Comparison of ENCODE assay signal across 18 cellular contexts in the genomic region with DNA sequence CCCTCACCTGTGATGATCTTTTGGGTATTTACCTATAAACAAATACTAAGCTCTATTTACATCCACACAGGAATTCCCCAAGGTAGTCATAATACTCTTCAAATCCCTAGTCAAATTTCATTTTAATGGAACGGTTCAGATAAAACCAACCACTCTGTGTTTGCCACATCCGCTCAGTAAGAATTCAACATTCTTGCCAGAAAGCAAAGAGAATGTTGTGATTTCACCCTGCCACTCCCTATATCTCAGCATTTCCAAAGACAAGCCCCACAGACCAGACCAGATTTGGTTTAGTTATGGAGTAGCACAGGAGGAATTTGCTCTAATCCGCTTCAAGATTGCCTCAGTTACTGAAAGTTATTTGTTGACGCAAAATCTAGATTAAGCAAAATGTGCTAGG.
DNase-seq lines count a peak whose midpoint lies in the region; ATAC-seq and TF ChIP-seq lines count a peak whose summit lies in the region.
"Had no signal": no experiment of that assay in that cellular context is flagged by ENCODE, and none has a peak within 500 bp of the region (broad histone marks: within the 10 kb centered on the region; RNA-seq: fewer than 3 reads in every experiment).

No MANE protein-coding gene starts in this region.

- H3K27ac Mint-ChIP-seq in chondrocyte (ENCODE audit: unreplicated experiment) (peak overlapping the region; percentile 65), glutamatergic neuron (ENCODE audit: unreplicated experiment) (no peak overlapping the region)

- no peaks in the 10 kb centered on the region for H3K9me3 Mint-ChIP-seq in chondrocyte (ENCODE audit: low read depth)
- H3K9me3 Mint-ChIP-seq in glutamatergic neuron (ENCODE audit: unreplicated experiment), result peaks cover 2% of the 10 kb centered on the region
- H3K9me3 Mint-ChIP-seq: activated naive CD4-positive, alpha-beta T cell treated with anti-CD3 and anti-CD28 coated beads, Interleukin-2, amount 50 U/mL, for 24 hours had no signal

- H3K36me3 Mint-ChIP-seq in chondrocyte (ENCODE audit: low read depth) (no peaks in the 10 kb centered on the region), glutamatergic neuron (ENCODE audit: unreplicated experiment) (no peaks in the 10 kb centered on the region)
- H3K36me3 Mint-ChIP-seq: activated naive CD4-positive, alpha-beta T cell treated with anti-CD3 and anti-CD28 coated beads, Interleukin-2, amount 50 U/mL, for 24 hours had no signal

- H3K4me1 ChIP-seq in lower lobe of right lung, result peaks cover 20% of the 10 kb centered on the region

- H3K36me3 ChIP-seq in lower lobe of right lung, result no peaks in the 10 kb centered on the region
- H3K36me3 ChIP-seq: BE2C, heart right ventricle, ovary, uterus, WERI-Rb-1 had no signal

- no peaks in the 10 kb centered on the region for H3K9me3 ChIP-seq in lower lobe of right lung
- H3K9me3 ChIP-seq: BE2C, heart right ventricle, ovary, uterus had no signal

- ATAC-seq in lower lobe of right lung, result peak in 1 of 2 donors; percentile 46
- no peak for ATAC-seq in HG03045 (IDR thresholded peaks at IDR 0.05; ENCODE audit: unreplicated experiment)
- ATAC-seq: heart right ventricle had no signal

- intact Hi-C loops in lower lobe of right lung (cut with DNase I), result no loop called here

- H3K4me3 ChIP-seq in AG04449 (ENCODE audit: low read depth, low read length) (no peak overlapping the region), lower lobe of right lung (no peak overlapping the region)
- H3K4me3 ChIP-seq: heart right ventricle, ovary, uterus had no signal

- H3K27me3 Mint-ChIP-seq in chondrocyte (ENCODE audit: low read depth) (no peaks in the 10 kb centered on the region), glutamatergic neuron (ENCODE audit: unreplicated experiment) (peaks cover 2% of the 10 kb centered on the region)

- CTCF ChIA-PET in AG04449 (lab: Yijun Ruan, JAX), result interaction anchor here (1.4 to 1.5 kb wide), 2 partner anchors 9 to 17 kb away, joined by 3 read pairs; no protein-coding TSS in a partner anchor

- H3K27ac ChIP-seq in lower lobe of right lung, result peak overlapping the region; percentile 3
- H3K27ac ChIP-seq: ovary, uterus, WERI-Rb-1 had no signal

- H3K4me1 Mint-ChIP-seq in chondrocyte (ENCODE audit: low read depth), result peaks cover 66% of the 10 kb centered on the region
- peaks cover 16% of the 10 kb centered on the region for H3K4me1 Mint-ChIP-seq in glutamatergic neuron (ENCODE audit: low read depth, unreplicated experiment)

- H3K27me3 ChIP-seq in lower lobe of right lung (ENCODE audit: low read depth), result no peaks in the 10 kb centered on the region
- H3K27me3 ChIP-seq: BE2C, heart right ventricle, ovary, uterus had no signal

- POLR2A ChIA-PET in AG04449 (lab: Yijun Ruan, JAX), result no interaction called here

- H3K4me3 Mint-ChIP-seq in chondrocyte (ENCODE audit: unreplicated experiment) (no peak overlapping the region), glutamatergic neuron (ENCODE audit: unreplicated experiment) (no peak overlapping the region)
- H3K4me3 Mint-ChIP-seq: activated naive CD4-positive, alpha-beta T cell treated with anti-CD3 and anti-CD28 coated beads, Interleukin-2, amount 50 U/mL, for 24 hours had no signal

- peak; percentile 34 for DNase-seq in AG04449 (ENCODE audit: low read depth, low spot score)
- peak; percentile 79 for DNase-seq in M059J (ENCODE audit: low read depth)
- no peak for DNase-seq in chondrocyte (ENCODE audit: low spot score)
- no peak for DNase-seq in lower lobe of right lung
- DNase-seq in glutamatergic neuron, result no peak
- no peak for DNase-seq in HT-29 (ENCODE audit: low spot score)
- DNase-seq in NCI-H1694 (lab: John Stamatoyannopoulos, UW), result no peak
- DNase-seq: BE2C; DMS153; heart right ventricle; NCI-H1048; NCI-H748 treated with DMSO at 0.1 percent for 48 hours; ovary; stimulated activated CD8-positive, alpha-beta memory T cell treated with anti-CD3 and anti-CD28 coated beads, Interleukin-4, amount 100 ng/mL, for 48 hours; uterus; WERI-Rb-1 had no signal

- TF ChIP-seq CTCF in AG04449 (IDR thresholded peaks at IDR 0.05; ENCODE audit: insufficient read depth, low read length, missing control alignments), result no peak
- no peak for TF ChIP-seq CTCF in chondrocyte (IDR thresholded peaks at IDR 0.05)
- TF ChIP-seq CTCF in lower lobe of right lung (IDR thresholded peaks at IDR 0.05), result no peak
- no peak for TF ChIP-seq CTCF in glutamatergic neuron (IDR thresholded peaks at IDR 0.05; ENCODE audit: partially characterized antibody, unreplicated experiment)

Comparison
In these comparisons a context has a peak if more than half of its experiments do, and no peak if none do; other contexts are left out.
1. DNase-seq: peak in AG04449 (single experiment) and M059J (single experiment); none in chondrocyte (single experiment), lower lobe of right lung (single experiment), glutamatergic neuron (single experiment), HT-29 (single experiment) and NCI-H1694 (single experiment).